12 cellular contexts compared by ENCODE assay signal in genomic region chr2:31962757-31963361, GRCh38. TPM values are rescaled to one million over a fixed set of nuclear protein-coding genes. Genes with fewer than 3 reads are reported as not detected.
DNase-seq lines count a peak whose midpoint lies in the region; ATAC-seq lines count a peak whose summit lies in the region.
"Had no signal": no experiment of that assay in that cellular context is flagged by ENCODE, and none has a peak within 500 bp of the region (broad histone marks: within the 10 kb centered on the region; RNA-seq: fewer than 3 reads in every experiment).

No MANE protein-coding gene starts in this region.

- no peaks in the 10 kb centered on the region for H3K27me3 Mint-ChIP-seq in T-helper 1 cell treated with Interleukin-12 subunit alpha and Interleukin-12 subunit beta and Interleukin-4 antibody, amounts not matched to agents 30 μg/mL and 1 μg/mL, for 36 hours (ENCODE audit: low read depth)
- peaks cover 0 to 2% (median 0%) of the 10 kb centered on the region in 3 donors for H3K27me3 Mint-ChIP-seq in immature natural killer cell (ENCODE audit: low read depth in 3 of 3)
- H3K27me3 Mint-ChIP-seq: activated B cell treated with CpG ODN at 0.5 μM for 24 hours had no signal

- H3K36me3 Mint-ChIP-seq in T-helper 1 cell treated with Interleukin-12 subunit alpha and Interleukin-12 subunit beta and Interleukin-4 antibody, amounts not matched to agents 30 μg/mL and 1 μg/mL, for 36 hours (ENCODE audit: low read depth) = peaks cover 7% of the 10 kb centered on the region
- H3K36me3 Mint-ChIP-seq in immature natural killer cell = no peaks in the 10 kb centered on the region

- peak overlapping the region; percentile 12 for H3K4me3 Mint-ChIP-seq in T-helper 1 cell treated with Interleukin-12 subunit alpha and Interleukin-12 subunit beta and Interleukin-4 antibody, amounts not matched to agents 30 μg/mL and 1 μg/mL, for 36 hours
- H3K4me3 Mint-ChIP-seq in immature natural killer cell = peak overlapping the region in 1 of 5 donors; percentile 12
- H3K4me3 Mint-ChIP-seq: activated B cell treated with CpG ODN at 0.5 μM for 24 hours, HFFc6 had no signal

- ATAC-seq in GM18909 (IDR thresholded peaks at IDR 0.05; ENCODE audit: poor library complexity, unreplicated experiment) = no peak
- ATAC-seq: pancreas had no signal

- H3K4me1 Mint-ChIP-seq in T-helper 1 cell treated with Interleukin-12 subunit alpha and Interleukin-12 subunit beta and Interleukin-4 antibody, amounts not matched to agents 30 μg/mL and 1 μg/mL, for 36 hours (ENCODE audit: low read depth) = peaks cover 48% of the 10 kb centered on the region
- H3K4me1 Mint-ChIP-seq in immature natural killer cell = peaks cover 52 to 58% of the 10 kb centered on the region in 2 donors

- DNase-seq in stimulated activated CD4-positive, alpha-beta T cell treated with anti-CD3 and anti-CD28 coated beads, Interleukin-15, amount 100 ng/mL, for 24 hours = peak; percentile 63
- no peak for DNase-seq in stimulated activated CD4-positive, alpha-beta T cell treated with anti-CD3 and anti-CD28 coated beads, Interleukin-12 subunit alpha, Interleukin-12 subunit beta, amount 100 ng/mL, for 4 hours
- DNase-seq in immature natural killer cell (no peak), stromal cell of bone marrow (ENCODE audit: low read depth) (peak; percentile 23), cerebellar nuclear complex (lab: John Stamatoyannopoulos, UW) (no peak), COLO668 (lab: John Stamatoyannopoulos, UW; ENCODE audit: unreplicated experiment) (no peak)
- DNase-seq: activated B cell treated with CpG ODN at 0.5 μM for 24 hours, HFFc6, pancreas, substantia nigra had no signal

- peak overlapping the region; percentile 41 for H3K27ac Mint-ChIP-seq in T-helper 1 cell treated with Interleukin-12 subunit alpha and Interleukin-12 subunit beta and Interleukin-4 antibody, amounts not matched to agents 30 μg/mL and 1 μg/mL, for 36 hours
- peak overlapping the region in 5 of 6 donors; percentile 9 to 78 (median 35) for H3K27ac Mint-ChIP-seq in immature natural killer cell
- H3K27ac Mint-ChIP-seq: activated B cell treated with CpG ODN at 0.5 μM for 24 hours, HFFc6 had no signal

- peaks cover 5% of the 10 kb centered on the region for H3K9me3 Mint-ChIP-seq in T-helper 1 cell treated with Interleukin-12 subunit alpha and Interleukin-12 subunit beta and Interleukin-4 antibody, amounts not matched to agents 30 μg/mL and 1 μg/mL, for 36 hours
- no peaks in the 10 kb centered on the region for H3K9me3 Mint-ChIP-seq in immature natural killer cell
- H3K9me3 Mint-ChIP-seq: activated B cell treated with CpG ODN at 0.5 μM for 24 hours, HFFc6 had no signal

RNA-seq across cellular contexts. Expression of gene MEMO1, which starts 47.9 kb away (rescaled TPM):
- polyA plus RNA-seq in immature natural killer cell = 10 to 100 TPM; 32.8 to 49.1 (median 35.6) TPM

Comparison
In these comparisons a context has a peak if more than half of its experiments do, and no peak if none do; other contexts are left out.
1. DNase-seq: peak in stimulated activated CD4-positive, alpha-beta T cell treated with anti-CD3 and anti-CD28 coated beads, Interleukin-15, amount 100 ng/mL, for 24 hours (single experiment) and stromal cell of bone marrow (single experiment); none in stimulated activated CD4-positive, alpha-beta T cell treated with anti-CD3 and anti-CD28 coated beads, Interleukin-12 subunit alpha, Interleukin-12 subunit beta, amount 100 ng/mL, for 4 hours (single experiment), immature natural killer cell (0 of 3), cerebellar nuclear complex (0 of 2) and COLO668 (single experiment).